ENCODE assay signal across 9 cellular contexts in genomic region chr9:35498245-35498644, GRCh38. TPM values are rescaled to one million over a fixed set of nuclear protein-coding genes. Genes with fewer than 3 reads are reported as not detected.
A peak's percentile ranks its signal among the peaks of the same experiment; 100 is the strongest.
DNase-seq lines count a peak whose midpoint lies in the region; ATAC-seq and TF ChIP-seq lines count a peak whose summit lies in the region.
"Not testable (repeated sequence)": the region's sequence is repeated elsewhere in the genome, so short reads cannot be mapped to it uniquely, and the experiment has no call there.
"Had no signal": no experiment of that assay in that cellular context is flagged by ENCODE, and none has a peak within 500 bp of the region (broad histone marks: within the 10 kb centered on the region; RNA-seq: fewer than 3 reads in every experiment).

No MANE protein-coding gene starts in this region.

- not testable (repeated sequence) for TF ChIP-seq EP300 in stomach (IDR thresholded peaks at IDR 0.05)

- H3K4me1 ChIP-seq in ascending aorta (peaks cover 0 to 38% of the 10 kb centered on the region in 2 donors), esophagus squamous epithelium (peaks cover 0 to 31% (median 3%) of the 10 kb centered on the region in 3 donors), left ventricle myocardium inferior (peaks cover 52% of the 10 kb centered on the region), osteoblast (ENCODE audit: insufficient read depth, low read length) (peaks cover 24% of the 10 kb centered on the region), stomach (peaks cover 0 to 54% (median 34%) of the 10 kb centered on the region in 4 donors), vagina (peaks cover 24% of the 10 kb centered on the region)

- H3K27ac ChIP-seq in ascending aorta (peak overlapping the region; percentile 83 to 89), esophagus squamous epithelium (peak overlapping the region in 3 of 4 donors; percentile 20 to 60 (median 31)), left ventricle myocardium inferior (replicated peaks) (peak overlapping the region; percentile 74), osteoblast (ENCODE audit: low read depth, low read length) (peak overlapping the region; percentile 47), stomach (peak overlapping the region in 3 of 5 donors; percentile 11 to 39 (median 16)), vagina (peak overlapping the region; percentile 57)

- 91 to 94% methylated on average over 8 to 10 of the region's 10 CpGs for WGBS in esophagus squamous epithelium, 2 donors
- 83 to 95% (median 85%) methylated on average over 10 of the region's 10 CpGs for WGBS in stomach, 5 donors

- peak overlapping the region in 1 of 2 donors; percentile 15 for H3K4me3 ChIP-seq in ascending aorta
- H3K4me3 ChIP-seq in esophagus squamous epithelium; left ventricle myocardium inferior; osteoblast (ENCODE audit: insufficient read depth, low read length); stomach; vagina: not testable (repeated sequence)

- peak; percentile 20 for ATAC-seq in sciatic nerve

- not testable (repeated sequence) for H2AFZ ChIP-seq in osteoblast (ENCODE audit: low read length)

- H3K36me3 ChIP-seq in ascending aorta: peaks cover 0 to 11% of the 10 kb centered on the region in 2 donors
- not testable (repeated sequence) for H3K36me3 ChIP-seq in esophagus squamous epithelium, stomach, vagina
- peaks cover 11% of the 10 kb centered on the region for H3K36me3 ChIP-seq in left ventricle myocardium inferior
- H3K36me3 ChIP-seq in osteoblast (ENCODE audit: insufficient read depth, low read length): peaks cover 21% of the 10 kb centered on the region

- H3K27me3 ChIP-seq in ascending aorta; esophagus squamous epithelium; left ventricle myocardium inferior (ENCODE audit: low read depth); osteoblast (ENCODE audit: insufficient read depth, low read length); stomach; vagina: not testable (repeated sequence)

- DNase-seq in EH (ENCODE audit: low read depth) (peak; percentile 33), ascending aorta (ENCODE audit: low spot score in 2 of 2) (peak; percentile 51 to 91)
- not testable (repeated sequence) for DNase-seq in esophagus squamous epithelium (lab: John Stamatoyannopoulos, UW); left ventricle myocardium inferior; osteoblast (ENCODE audit: insufficient read length, low spot score, missing footprints); sciatic nerve (ENCODE audit: low spot score); stomach; vagina (ENCODE audit: extremely low spot score in 2 of 2)

- peaks cover 96% of the 10 kb centered on the region for H3K79me2 ChIP-seq in osteoblast (ENCODE audit: insufficient read depth, low read length)

- H3K9me3 ChIP-seq in ascending aorta; esophagus squamous epithelium; left ventricle myocardium inferior (replicated peaks); osteoblast (ENCODE audit: low read depth, low read length); stomach; vagina: not testable (repeated sequence)

- H3K4me2 ChIP-seq in osteoblast (ENCODE audit: insufficient read depth, low read length): peak overlapping the region; percentile 7

- TF ChIP-seq POLR2A in esophagus squamous epithelium (IDR thresholded peaks at IDR 0.05); stomach (IDR thresholded peaks at IDR 0.05); vagina (IDR thresholded peaks at IDR 0.05): not testable (repeated sequence)

- H4K20me1 ChIP-seq in osteoblast (ENCODE audit: insufficient read depth, low read length): peaks cover 37% of the 10 kb centered on the region

- intact Hi-C loops in ascending aorta (cut with DNase I): loop anchor here (10.0 kb wide), 3 partner anchors 197 to 437 kb away; partner anchors contain the start of genes HRCT1 and SPAAR
- intact Hi-C loops in esophagus squamous epithelium (cut with DNase I); left ventricle myocardium inferior (cut with micrococcal nuclease); sciatic nerve (cut with DNase I); stomach (cut with DNase I; ENCODE audit: low total_unique reads); vagina (cut with DNase I): not testable (repeated sequence)

- TF ChIP-seq CTCF in ascending aorta (IDR thresholded peaks at IDR 0.05); esophagus squamous epithelium (IDR thresholded peaks at IDR 0.05); left ventricle myocardium inferior (IDR thresholded peaks at IDR 0.05; ENCODE audit: borderline replicate concordance); osteoblast (IDR thresholded peaks at IDR 0.05; ENCODE audit: extremely low read depth, low read depth, low read length); stomach (IDR thresholded peaks at IDR 0.05); vagina (IDR thresholded peaks at IDR 0.05): not testable (repeated sequence)

RNA-seq across cellular contexts. Expression of gene RUSC2, which starts 8.3 kb away (rescaled TPM):
- total RNA-seq in ascending aorta (116 TPM), esophagus squamous epithelium (10 to 100 TPM in 1 of 4 donors, 1 to 10 TPM in 3; 5.1 to 16.0 (median 8.6) TPM), left ventricle myocardium inferior (27.5 TPM), osteoblast (25.0 and 28.6 TPM in 2 replicates), sciatic nerve (45.7 TPM), stomach (10 to 100 TPM in 2 of 5 donors, 1 to 10 TPM in 3; 3.8 to 34.8 (median 9.9) TPM), vagina (18.9 TPM)
- polyA plus RNA-seq in stomach: 1 to 10 TPM; 3.4 to 6.6 (median 6.5) TPM
- total RNA-seq: GM12878 had no signal
- polyA plus RNA-seq: GM12878 had no signal

Comparison
In these comparisons a context has a peak if more than half of its experiments do, and no peak if none do; other contexts are left out.
1. H3K27ac ChIP-seq: peak in every context shown above with its lines; median percentile 86 in ascending aorta; 74 in left ventricle myocardium inferior; 57 in vagina; 47 in osteoblast; 31 in esophagus squamous epithelium; 16 in stomach.